ENCODE assay signal across 23 cellular contexts in the genomic region with DNA sequence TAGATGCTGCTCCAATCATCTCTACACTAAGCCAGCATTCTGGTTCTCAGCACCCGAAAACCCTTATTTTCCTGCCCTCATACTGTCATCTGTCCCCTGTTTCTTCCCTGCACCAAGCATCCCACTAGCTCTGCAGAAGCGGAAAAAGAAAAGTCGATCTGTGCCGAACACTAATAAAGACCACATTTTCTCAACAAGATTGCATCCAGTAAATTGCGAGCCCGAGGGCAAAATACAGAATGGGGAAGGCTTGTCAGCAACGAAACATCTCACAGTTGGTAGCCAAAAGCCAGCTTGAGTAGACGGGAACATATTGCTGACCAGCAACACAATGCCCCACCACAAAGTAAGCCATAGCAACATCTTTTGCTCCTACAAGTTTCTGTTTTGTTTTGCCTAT.
"Had no signal": no experiment of that assay in that cellular context is flagged by ENCODE, and none has a peak within 500 bp of the region (broad histone marks: within the 10 kb centered on the region; RNA-seq: fewer than 3 reads in every experiment).

No MANE protein-coding gene starts in this region.

- H3K27me3 Mint-ChIP-seq: activated naive CD4-positive, alpha-beta T cell treated with anti-CD3 and anti-CD28 coated beads, Interleukin-2, amount 10 ng/mL, durations not matched to agents 7 days and 5 days had no signal

- H3K4me1 Mint-ChIP-seq: activated B cell treated with CpG ODN at 0.5 μM for 24 hours; activated CD4-positive, alpha-beta T cell treated with anti-CD3 and anti-CD28 coated beads for 36 hours; activated naive CD4-positive, alpha-beta T cell treated with anti-CD3 and anti-CD28 coated beads, Interleukin-2, amount 10 ng/mL, durations not matched to agents 7 days and 5 days; naive B cell; T-helper 17 cell had no signal

- H3K27me3 ChIP-seq: cardiac muscle cell, gastrocnemius medialis, heart right ventricle, neural progenitor cell, right lobe of liver, tibial nerve, uterus had no signal

- H3K9me3 Mint-ChIP-seq: activated B cell treated with CpG ODN at 0.5 μM for 24 hours; activated CD4-positive, alpha-beta memory T cell treated with anti-CD3 and anti-CD28 coated beads for 36 hours; activated naive CD4-positive, alpha-beta T cell treated with anti-CD3 and anti-CD28 coated beads, Interleukin-2, amount 10 ng/mL, durations not matched to agents 7 days and 5 days; neural progenitor cell had no signal

- H2AFZ ChIP-seq: neural progenitor cell had no signal

- H3K36me3 Mint-ChIP-seq: activated CD4-positive, alpha-beta memory T cell treated with anti-CD3 and anti-CD28 coated beads for 36 hours; activated naive CD4-positive, alpha-beta T cell treated with anti-CD3 and anti-CD28 coated beads, Interleukin-2, amount 10 ng/mL, durations not matched to agents 7 days and 5 days; naive B cell had no signal

- ATAC-seq: activated CD4-positive, alpha-beta T cell treated with anti-CD3 and anti-CD28 coated beads for 36 hours; activated T-cell treated with anti-CD3 and anti-CD28 coated beads, Interleukin-2, amount 50 U/mL, for 72 hours; gastrocnemius medialis; heart right ventricle; lower lobe of right lung; right lobe of liver; T-helper 17 cell had no signal

- H3K27ac Mint-ChIP-seq: activated B cell treated with CpG ODN at 0.5 μM for 24 hours; activated CD4-positive, alpha-beta memory T cell treated with anti-CD3 and anti-CD28 coated beads for 36 hours; activated CD4-positive, alpha-beta T cell treated with anti-CD3 and anti-CD28 coated beads for 36 hours; activated naive CD4-positive, alpha-beta T cell treated with anti-CD3 and anti-CD28 coated beads, Interleukin-2, amount 10 ng/mL, durations not matched to agents 7 days and 5 days; activated T-cell treated with anti-CD3 and anti-CD28 coated beads, Interleukin-2, amount 50 U/mL, for 72 hours; neural progenitor cell; stimulated activated naive CD8-positive, alpha-beta T cell treated with anti-CD3 and anti-CD28 coated beads, Interleukin-15, Interleukin-2, amounts not matched to agents 100 ng/mL and 50 ng/mL, for 24 hours; T-helper 17 cell had no signal

- H3K4me3 ChIP-seq: cardiac muscle cell, gastrocnemius medialis, heart right ventricle, lower lobe of right lung, neural progenitor cell, right lobe of liver, skin epidermis, tibial nerve, uterus had no signal

- H3K4me2 ChIP-seq: neural progenitor cell had no signal

- H3K4me3 Mint-ChIP-seq: activated B cell treated with CpG ODN at 0.5 μM for 24 hours; activated CD4-positive, alpha-beta memory T cell treated with anti-CD3 and anti-CD28 coated beads for 36 hours; activated CD4-positive, alpha-beta T cell treated with anti-CD3 and anti-CD28 coated beads for 36 hours; activated naive CD4-positive, alpha-beta T cell treated with anti-CD3 and anti-CD28 coated beads, Interleukin-2, amount 10 ng/mL, durations not matched to agents 7 days and 5 days; activated T-cell treated with anti-CD3 and anti-CD28 coated beads, Interleukin-2, amount 50 U/mL, for 72 hours; naive B cell; neural progenitor cell; stimulated activated naive CD8-positive, alpha-beta T cell treated with anti-CD3 and anti-CD28 coated beads, Interleukin-15, Interleukin-2, amounts not matched to agents 100 ng/mL and 50 ng/mL, for 24 hours; T-helper 17 cell had no signal

- H3K36me3 ChIP-seq: cardiac muscle cell, gastrocnemius medialis, heart right ventricle, lower lobe of right lung, neural progenitor cell, right lobe of liver, tibial nerve, uterus had no signal

- H3K27ac ChIP-seq: cardiac muscle cell, gastrocnemius medialis, heart right ventricle, lower lobe of right lung, neural progenitor cell, right lobe of liver, skin epidermis, tibial nerve, uterus had no signal

- H3K9me3 ChIP-seq: gastrocnemius medialis, heart right ventricle, lower lobe of right lung, right lobe of liver, tibial nerve, uterus had no signal

- H3K9ac ChIP-seq: neural progenitor cell had no signal

- H3K4me1 ChIP-seq: lower lobe of right lung, uterus had no signal

- DNase-seq: activated B cell treated with CpG ODN at 0.5 μM for 24 hours; activated CD4-positive, alpha-beta memory T cell treated with anti-CD3 and anti-CD28 coated beads for 36 hours; activated CD4-positive, alpha-beta T cell treated with anti-CD3 and anti-CD28 coated beads for 36 hours; activated effector memory CD4-positive, alpha-beta T cell treated with Interleukin-2 at 50 U/mL for 16 hours; activated naive CD4-positive, alpha-beta T cell treated with anti-CD3 and anti-CD28 coated beads, Interleukin-2, amount 10 ng/mL, durations not matched to agents 7 days and 5 days; activated T-cell treated with anti-CD3 and anti-CD28 coated beads, Interleukin-2, amount 50 U/mL, for 72 hours; effector CD4-positive, alpha-beta T cell; erythroblast; gastrocnemius medialis; heart right ventricle; lower lobe of right lung; naive B cell; posterior cingulate gyrus; right lobe of liver; stimulated activated CD4-positive, alpha-beta T cell treated with anti-CD3 and anti-CD28 coated beads, Interleukin-1b, Interleukin-23, amount 100 ng/mL, for 48 hours; substantia nigra; T-helper 17 cell; uterus had no signal
